ENCODE assay signal across 23 cellular contexts in genomic region chr1:186008920-186009737, GRCh38.
DNase-seq lines count a peak whose midpoint lies in the region; ATAC-seq and TF ChIP-seq lines count a peak whose summit lies in the region.
"Had no signal": no experiment of that assay in that cellular context is flagged by ENCODE, and none has a peak within 500 bp of the region (broad histone marks: within the 10 kb centered on the region; RNA-seq: fewer than 3 reads in every experiment).

No MANE protein-coding gene starts in this region.

- no peaks in the 10 kb centered on the region for H3K9me3 ChIP-seq in SK-N-SH
- H3K9me3 ChIP-seq: colonic mucosa, SJCRH30, upper lobe of left lung had no signal

- CTCF ChIA-PET in SK-N-SH (lab: Yijun Ruan, JAX) = no interaction called here

- ATAC-seq in SK-N-SH treated with all-trans-retinoic acid at 6 μM for 48 hours = no peak
- ATAC-seq: CD8-positive, alpha-beta T cell; left lobe of liver; stimulated activated naive CD8-positive, alpha-beta T cell treated with anti-CD3 and anti-CD28 coated beads, Interleukin-15, Interleukin-2, amounts not matched to agents 100 U/mL and 50 U/mL, for 24 hours had no signal

- peak overlapping the region; percentile 48 for H3K27ac Mint-ChIP-seq in nephron progenitor cell
- H3K27ac Mint-ChIP-seq: CD8-positive, alpha-beta T cell had no signal

- H2AFZ ChIP-seq in SK-N-SH (ENCODE audit: low read depth) = no peak overlapping the region

- no peak overlapping the region for H3K4me3 ChIP-seq in SK-N-SH (ENCODE audit: low read depth in 2 of 2, low read length in 1 of 2)
- H3K4me3 ChIP-seq: colonic mucosa, SJCRH30, upper lobe of left lung had no signal

- peak overlapping the region; percentile 19; the same call in 1 of the 2 replicates for H3K4me2 ChIP-seq in SK-N-SH

- H3K36me3 Mint-ChIP-seq in nephron progenitor cell (ENCODE audit: low read depth) = peaks cover 16% of the 10 kb centered on the region
- H3K36me3 Mint-ChIP-seq: CD8-positive, alpha-beta T cell; naive B cell had no signal

- no peak for TF ChIP-seq EP300 in SK-N-SH (IDR thresholded peaks at IDR 0.05; ENCODE audit: borderline replicate concordance in 1 of 2, low read depth in 1 of 2, low read length in 1 of 2)

- no peaks in the 10 kb centered on the region for H3K9me3 Mint-ChIP-seq in nephron progenitor cell
- H3K9me3 Mint-ChIP-seq: CD8-positive, alpha-beta T cell had no signal

- H3K9ac ChIP-seq in SK-N-SH = no peak overlapping the region; the same call in 1 of the 2 replicates

- no peak overlapping the region for H3K4me3 Mint-ChIP-seq in nephron progenitor cell
- H3K4me3 Mint-ChIP-seq: CD8-positive, alpha-beta T cell; naive B cell had no signal

- TF ChIP-seq CTCF in SK-N-SH (IDR thresholded peaks at IDR 0.05) (no peak), nephron progenitor cell (IDR thresholded peaks at IDR 0.05) (no peak)

- TF ChIP-seq RAD21 in SK-N-SH (IDR thresholded peaks at IDR 0.05; ENCODE audit: low read length) = no peak

- no peaks in the 10 kb centered on the region for H3K9me2 ChIP-seq in SK-N-SH

- no peaks in the 10 kb centered on the region for H3K4me1 Mint-ChIP-seq in nephron progenitor cell

- H3K79me2 ChIP-seq in SK-N-SH (ENCODE audit: insufficient read depth) = no peaks in the 10 kb centered on the region

- WGBS in SK-N-SH (ENCODE audit: low lambda C conversion rate) = 10% methylated on average over 1 of the region's 1 CpG

- DNase-seq in SK-N-SH (no peak), M059J (ENCODE audit: low read depth) (peak; percentile 17), dermis microvascular lymphatic vessel endothelial cell (ENCODE audit: low read depth in 2 of 2) (peak; percentile 94 to 96), nephron progenitor cell (no peak), NCI-H2107 (lab: John Stamatoyannopoulos, UW) (no peak)
- no peak for DNase-seq in central memory CD4-positive, alpha-beta T cell
- no peak for DNase-seq in stimulated activated CD4-positive, alpha-beta T cell treated with anti-CD3 and anti-CD28 coated beads, Interleukin-4, amount 100 ng/mL, for 4 hours
- DNase-seq: 8988T; activated T-cell treated with anti-CD3 and anti-CD28 coated beads, Interleukin-2, amount 50 U/mL, for 48 hours; CD8-positive, alpha-beta T cell; colonic mucosa; EL; erythroblast; naive B cell; NCI-H187 treated with DMSO at 0.1 percent for 48 hours; NCI-H524 treated with DMSO at 0.1 percent for 48 hours; posterior cingulate gyrus; SJCRH30; stimulated activated naive CD8-positive, alpha-beta T cell treated with anti-CD3 and anti-CD28 coated beads, Interleukin-15, Interleukin-2, amounts not matched to agents 100 U/mL and 50 U/mL, for 24 hours; T-helper 9 cell; upper lobe of left lung had no signal

- H4K20me1 ChIP-seq in SK-N-SH (ENCODE audit: insufficient read depth) = no peaks in the 10 kb centered on the region

- peaks cover 13% of the 10 kb centered on the region for H3F3A ChIP-seq in SK-N-SH (replicated peaks; ENCODE audit: insufficient read depth)

- H3K36me3 ChIP-seq in SK-N-SH (replicated peaks in 1 of 2; ENCODE audit: control insufficient read depth in 1 of 2, insufficient read depth in 2 of 2, low read length in 1 of 2) = peaks cover 7 to 19% of the 10 kb centered on the region in 2 experiments
- H3K36me3 ChIP-seq: colonic mucosa, SJCRH30, upper lobe of left lung had no signal

- H3K4me1 ChIP-seq in SK-N-SH (ENCODE audit: control insufficient read depth in 1 of 2, insufficient read depth in 2 of 2, low read depth in 1 of 2, low read length in 1 of 2) = peaks cover 0 to 16% of the 10 kb centered on the region in 2 experiments; a peak in 2 of 4 replicates
- H3K4me1 ChIP-seq: colonic mucosa, SJCRH30, upper lobe of left lung had no signal

- H3K27ac ChIP-seq in SK-N-SH (ENCODE audit: low read depth in 2 of 2, low read length in 1 of 2) = peak overlapping the region in 1 of 2 experiments; percentile 78; a peak in 2 of 4 replicates
- H3K27ac ChIP-seq: colonic mucosa, SJCRH30 had no signal

- H3K27me3 ChIP-seq in SK-N-SH (ENCODE audit: insufficient read depth) = no peaks in the 10 kb centered on the region
- H3K27me3 ChIP-seq: colonic mucosa, SJCRH30, upper lobe of left lung had no signal

- no peaks in the 10 kb centered on the region for H3K27me3 Mint-ChIP-seq in nephron progenitor cell (ENCODE audit: low read depth, poor library complexity)
- H3K27me3 Mint-ChIP-seq: naive B cell had no signal

- POLR2A ChIA-PET in SK-N-SH (lab: Yijun Ruan, JAX) = no interaction called here

TF ChIP-seq in SK-N-SH, 30 proteins besides CTCF, POLR2A, EP300 and RAD21 (continues in another document):
- TF ChIP-seq RXRA (IDR thresholded peaks at IDR 0.05; ENCODE audit: borderline replicate concordance, low read depth) (no peak), MXI1 (IDR thresholded peaks at IDR 0.05; ENCODE audit: low read depth, low read length) (no peak), IRF3 (IDR thresholded peaks at IDR 0.05; ENCODE audit: low read depth, low read length) (no peak), EZH2phosphoT487 (IDR thresholded peaks at IDR 0.05; ENCODE audit: borderline replicate concordance, low read depth) (no peak), MAX (IDR thresholded peaks at IDR 0.05; ENCODE audit: low read depth) (no peak), USF1 (IDR thresholded peaks at IDR 0.05; ENCODE audit: borderline replicate concordance, low read depth) (no peak)

TF ChIP-seq in SK-N-SH treated with all-trans-retinoic acid at 6 μM for 48 hours, 23 proteins besides CTCF, POLR2A, EP300 and RAD21:
- TF ChIP-seq TCF4 (CRISPR knock-in tag; IDR thresholded peaks at IDR 0.05; ENCODE audit: borderline replicate concordance) = no peak
TF ChIP-seq in SK-N-SH treated with all-trans-retinoic acid at 6 μM for 48 hours: peak in this region for 0.

Comparison
In these comparisons a context has a peak if more than half of its experiments do, and no peak if none do; other contexts are left out.
1. DNase-seq: peak in M059J (single experiment) and dermis microvascular lymphatic vessel endothelial cell (2 of 2); none in SK-N-SH (single experiment), nephron progenitor cell (single experiment), NCI-H2107 (single experiment), central memory CD4-positive, alpha-beta T cell (single experiment) and stimulated activated CD4-positive, alpha-beta T cell treated with anti-CD3 and anti-CD28 coated beads, Interleukin-4, amount 100 ng/mL, for 4 hours (0 of 2).